In the genomic region with DNA sequence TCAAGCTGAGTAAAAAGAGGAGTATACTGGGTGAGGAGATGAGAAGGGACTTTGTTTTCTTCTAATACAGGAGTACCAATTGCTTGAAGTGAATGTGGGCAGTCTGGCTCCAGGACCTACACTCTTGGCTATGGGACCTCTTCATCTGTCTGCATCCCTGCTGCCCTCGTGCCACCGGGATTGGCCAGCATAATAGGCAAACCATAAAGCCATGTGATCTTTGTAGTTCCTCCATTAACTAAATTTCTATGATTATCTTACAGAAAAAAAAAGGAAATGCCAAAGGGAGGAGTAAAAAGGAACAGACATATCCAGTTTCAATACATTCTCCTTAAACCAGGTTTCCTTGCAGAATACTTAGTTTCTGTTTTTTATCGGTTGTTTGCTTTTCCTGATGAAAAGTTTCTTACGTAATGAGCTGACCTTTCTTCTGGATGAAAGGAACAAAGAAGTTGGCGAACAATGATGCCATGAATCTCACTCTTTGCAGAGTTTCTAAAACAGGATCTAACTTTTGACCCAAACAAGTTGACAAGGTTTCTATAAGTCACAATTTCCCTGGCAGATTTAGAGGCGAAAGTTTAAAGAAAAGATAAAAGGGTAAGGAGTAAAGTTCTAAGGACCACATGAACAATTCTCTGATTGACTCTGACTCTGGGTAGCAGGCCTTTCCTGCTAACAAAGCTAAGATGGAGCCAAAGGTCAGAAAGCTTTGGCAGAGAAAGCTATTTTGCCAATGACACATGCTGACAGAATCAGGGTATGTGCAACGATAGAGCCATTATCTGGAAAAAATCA, we compare ENCODE assay signal across 2 cellular contexts.
TF ChIP-seq lines count a peak whose summit lies in the region.

No MANE protein-coding gene starts in this region.

TF ChIP-seq in A549, 52 proteins besides CTCF, POLR2A, EP300 and RAD21:
- peak; percentile 86 for TF ChIP-seq GATA3 (IDR thresholded peaks at IDR 0.05; ENCODE audit: borderline replicate concordance)
- TF ChIP-seq JUN (IDR thresholded peaks at IDR 0.05), result peak; percentile 44 to 54; a peak in 3 of 5 replicates
- TF ChIP-seq SMC3 (IDR thresholded peaks at IDR 0.05), result 0 out of 3 replicates have a peak, but pooled peaks have one; percentile 23
- TF ChIP-seq HDAC2 (IDR thresholded peaks at IDR 0.05), result no peak
- TF ChIP-seq TFCP2L1 (CRISPR knock-in tag; IDR thresholded peaks at IDR 0.05), result no peak
- peak; percentile 22; the same call in 1 of the 2 replicates for TF ChIP-seq FOSL2 (IDR thresholded peaks at IDR 0.05)
- peak; percentile 76 for TF ChIP-seq FOSL2 (CRISPR knock-in tag; IDR thresholded peaks at IDR 0.05)
- TF ChIP-seq CEBPB (IDR thresholded peaks at IDR 0.05), result peak; percentile 45 to 54; a peak in 3 of 4 replicates
- TF ChIP-seq ESRRA (IDR thresholded peaks at IDR 0.05; ENCODE audit: borderline replicate concordance, low read length), result 0 out of 2 replicates have a peak, but pooled peaks have one; percentile 8
- TF ChIP-seq, protein P1, sequence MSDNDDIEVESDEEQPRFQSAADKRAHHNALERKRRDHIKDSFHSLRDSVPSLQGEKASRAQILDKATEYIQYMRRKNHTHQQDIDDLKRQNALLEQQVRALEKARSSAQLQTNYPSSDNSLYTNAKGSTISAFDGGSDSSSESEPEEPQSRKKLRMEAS (IDR thresholded peaks at IDR 0.05), result peak; percentile 10; the same call in 1 of the 2 replicates
- no peak for TF ChIP-seq KDM5A (IDR thresholded peaks at IDR 0.05)
- TF ChIP-seq JUNB (IDR thresholded peaks at IDR 0.05), result peak; percentile 71
- TF ChIP-seq, protein P2, sequence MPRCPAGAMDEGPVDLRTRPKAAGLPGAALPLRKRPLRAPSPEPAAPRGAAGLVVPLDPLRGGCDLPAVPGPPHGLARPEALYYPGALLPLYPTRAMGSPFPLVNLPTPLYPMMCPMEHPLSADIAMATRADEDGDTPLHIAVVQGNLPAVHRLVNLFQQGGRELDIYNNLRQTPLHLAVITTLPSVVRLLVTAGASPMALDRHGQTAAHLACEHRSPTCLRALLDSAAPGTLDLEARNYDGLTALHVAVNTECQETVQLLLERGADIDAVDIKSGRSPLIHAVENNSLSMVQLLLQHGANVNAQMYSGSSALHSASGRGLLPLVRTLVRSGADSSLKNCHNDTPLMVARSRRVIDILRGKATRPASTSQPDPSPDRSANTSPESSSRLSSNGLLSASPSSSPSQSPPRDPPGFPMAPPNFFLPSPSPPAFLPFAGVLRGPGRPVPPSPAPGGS (IDR thresholded peaks at IDR 0.05), result peak; percentile 30; the same call in 1 of the 3 replicates
- TF ChIP-seq FOSB (CRISPR knock-in tag; IDR thresholded peaks at IDR 0.05), result no peak
- TF ChIP-seq HOXB5 (CRISPR knock-in tag; IDR thresholded peaks at IDR 0.05), result no peak

TF ChIP-seq in IMR-90, 13 proteins besides CTCF, POLR2A, EP300 and RAD21:
- TF ChIP-seq, protein P3, sequence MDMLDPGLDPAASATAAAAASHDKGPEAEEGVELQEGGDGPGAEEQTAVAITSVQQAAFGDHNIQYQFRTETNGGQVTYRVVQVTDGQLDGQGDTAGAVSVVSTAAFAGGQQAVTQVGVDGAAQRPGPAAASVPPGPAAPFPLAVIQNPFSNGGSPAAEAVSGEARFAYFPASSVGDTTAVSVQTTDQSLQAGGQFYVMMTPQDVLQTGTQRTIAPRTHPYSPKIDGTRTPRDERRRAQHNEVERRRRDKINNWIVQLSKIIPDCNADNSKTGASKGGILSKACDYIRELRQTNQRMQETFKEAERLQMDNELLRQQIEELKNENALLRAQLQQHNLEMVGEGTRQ (IDR thresholded peaks at IDR 0.05; ENCODE audit: low read depth, low read length), result no peak
- TF ChIP-seq FOS (IDR thresholded peaks at IDR 0.05; ENCODE audit: low read depth, low read length), result peak; percentile 35; the same call in 1 of the 2 replicates
- 0 out of 2 replicates have a peak, but pooled peaks have one; percentile 30 for TF ChIP-seq BHLHE40 (IDR thresholded peaks at IDR 0.05; ENCODE audit: low read depth, low read length)
- no peak for TF ChIP-seq RFX5 (IDR thresholded peaks at IDR 0.05; ENCODE audit: low read depth, low read length)
- no peak for TF ChIP-seq MAZ (IDR thresholded peaks at IDR 0.05; ENCODE audit: borderline replicate concordance, low read depth, low read length)
- TF ChIP-seq MAFK (IDR thresholded peaks at IDR 0.05; ENCODE audit: low read depth, low read length), result 0 out of 2 replicates have a peak, but pooled peaks have one; percentile 20
- TF ChIP-seq NFE2L2 (IDR thresholded peaks at IDR 0.05; ENCODE audit: low read depth, low read length), result no peak
- TF ChIP-seq CEBPB (IDR thresholded peaks at IDR 0.05; ENCODE audit: low read depth, low read length), result peak; percentile 90
- TF ChIP-seq MXI1 (IDR thresholded peaks at IDR 0.05; ENCODE audit: borderline replicate concordance, low read depth, low read length), result no peak
- TF ChIP-seq SMC3 (IDR thresholded peaks at IDR 0.05; ENCODE audit: low read depth, low read length), result no peak
- TF ChIP-seq RCOR1 (IDR thresholded peaks at IDR 0.05; ENCODE audit: insufficient replicate concordance, low read length), result no peak
- TF ChIP-seq CHD1 (IDR thresholded peaks at IDR 0.05; ENCODE audit: low read depth, low read length), result no peak
